In genomic region chr7:89623018-89623672, GRCh38 we compare ENCODE assay signal across 8 cellular contexts.
DNase-seq lines count a peak whose midpoint lies in the region; ATAC-seq and TF ChIP-seq lines count a peak whose summit lies in the region.

No MANE protein-coding gene starts in this region.

- no peaks in the 10 kb centered on the region for H3K79me1 ChIP-seq in H9 (ENCODE audit: insufficient read depth, low read depth, low read length, poor library complexity, severe bottlenecking)

- H3K4me1 Mint-ChIP-seq in H9 (peaks cover 0 to 4% of the 10 kb centered on the region in 2 experiments; a peak in 1 of 4 replicates), neural crest cell (no peaks in the 10 kb centered on the region)

- no peak overlapping the region for H3K4me3 ChIP-seq in esophagus squamous epithelium

- no peaks in the 10 kb centered on the region for H3K36me3 ChIP-seq in esophagus squamous epithelium

- no peak overlapping the region for H3T11ph ChIP-seq in H9 (ENCODE audit: low read length)

- H3K4ac ChIP-seq in H9 (ENCODE audit: low read depth, low read length): no peak overlapping the region

- H3K9me3 ChIP-seq in H9 (ENCODE audit: control insufficient read depth, low read depth, low read length) (no peaks in the 10 kb centered on the region), esophagus squamous epithelium (peaks cover 0 to 6% (median 0%) of the 10 kb centered on the region in 3 donors)

- no peaks in the 10 kb centered on the region for H3K79me2 ChIP-seq in H9 (ENCODE audit: insufficient read depth, low read length)

- H4K8ac ChIP-seq in H9 (replicated peaks; ENCODE audit: insufficient read length, low read depth, low read length): no peak overlapping the region

- H3K4me3 Mint-ChIP-seq in H9 (no peak overlapping the region; a peak in 1 of 5 replicates), neural crest cell (no peak overlapping the region)

- H2BK15ac ChIP-seq in H9 (ENCODE audit: low read depth, low read length): no peak overlapping the region

- no peak overlapping the region for H2BK20ac ChIP-seq in H9 (ENCODE audit: low read depth, low read length, poor library complexity, severe bottlenecking)

- no peak for DNase-seq in Right ventricle myocardium superior
- DNase-seq in left ventricle myocardium superior: no peak
- DNase-seq in H9: peak; percentile 36
- peak; percentile 1 for DNase-seq in KG1 (lab: John Stamatoyannopoulos, UW)
- peak; percentile 46 for DNase-seq in RPMI8226
- DNase-seq in esophagus squamous epithelium (lab: John Stamatoyannopoulos, UW): no peak
- no peak for DNase-seq in neural crest cell (ENCODE audit: low read depth, low spot score)
- DNase-seq in effector CD8-positive, alpha-beta T cell (lab: John Stamatoyannopoulos, UW): no peak

- H3K14ac ChIP-seq in H9 (ENCODE audit: insufficient read depth, low read length): no peak overlapping the region

- no peak overlapping the region for H3K4me2 ChIP-seq in H9 (ENCODE audit: insufficient read depth, insufficient read length, low read length)

- H4K5ac ChIP-seq in H9 (ENCODE audit: insufficient read length, low read depth, low read length): no peak overlapping the region

- H3K9ac ChIP-seq in H9 (ENCODE audit: extremely low read depth, insufficient read length, low read length): no peak overlapping the region

- H2AFZ ChIP-seq in H9 (ENCODE audit: low read length): no peak overlapping the region

- H3K4me1 ChIP-seq in H9 (ENCODE audit: insufficient read depth, low read length): no peaks in the 10 kb centered on the region
- H3K4me1 ChIP-seq in esophagus squamous epithelium: no peaks in the 10 kb centered on the region

- H2BK120ac ChIP-seq in H9 (ENCODE audit: low read depth, low read length, poor library complexity, severe bottlenecking): no peak overlapping the region

- ATAC-seq in Right ventricle myocardium superior (ENCODE audit: poor library complexity): peak; percentile 67
- ATAC-seq in left ventricle myocardium superior: no peak

- H2BK12ac ChIP-seq in H9 (ENCODE audit: insufficient read length, low read depth, low read length): no peak overlapping the region

- no peak overlapping the region for H3K23ac ChIP-seq in H9 (ENCODE audit: insufficient read length, low read depth, low read length)

- intact Hi-C loops in Right ventricle myocardium superior (cut with DNase I): no loop called here
- intact Hi-C loops in left ventricle myocardium superior (cut with micrococcal nuclease): no loop called here
- intact Hi-C loops in esophagus squamous epithelium (cut with DNase I): no loop called here

- no peaks in the 10 kb centered on the region for H4K20me1 ChIP-seq in H9 (ENCODE audit: control insufficient read depth, insufficient read depth, insufficient read length)

- no peaks in the 10 kb centered on the region for H3K27me3 Mint-ChIP-seq in H9 (ENCODE audit: low read depth)
- H3K27me3 Mint-ChIP-seq in neural crest cell (ENCODE audit: low read depth): peaks cover 5% of the 10 kb centered on the region

- no peak overlapping the region for H4K91ac ChIP-seq in H9 (ENCODE audit: insufficient read length, low read depth, low read length)

- H3K27ac ChIP-seq in H9 (ENCODE audit: insufficient read length, low read depth, low read length): no peak overlapping the region
- H3K27ac ChIP-seq in esophagus squamous epithelium: no peak overlapping the region

- H3K56ac ChIP-seq in H9 (ENCODE audit: insufficient read length, low read depth, low read length): no peak overlapping the region

- H2AK5ac ChIP-seq in H9 (ENCODE audit: insufficient read length, low read length): no peak overlapping the region

- peak; percentile 80 for TF ChIP-seq CTCF in H9 (conservative IDR thresholded peaks at IDR 0.05)
- peak in 4 of 6 experiments; percentile 16 to 38 (median 25) for TF ChIP-seq CTCF in esophagus squamous epithelium (IDR thresholded peaks at IDR 0.05)
- peak; percentile 85 for TF ChIP-seq CTCF in neural crest cell (conservative IDR thresholded peaks at IDR 0.05)

- H3K9me3 Mint-ChIP-seq in H9: peaks cover 5 to 6% of the 10 kb centered on the region in 2 experiments; a peak in 4 of 5 replicates
- peaks cover 2% of the 10 kb centered on the region for H3K9me3 Mint-ChIP-seq in neural crest cell

- no peaks in the 10 kb centered on the region for H3K23me2 ChIP-seq in H9 (ENCODE audit: insufficient read length, low read depth, low read length, poor library complexity, severe bottlenecking)

- H3K36me3 Mint-ChIP-seq in H9 (ENCODE audit: insufficient read depth in 1 of 3, low read depth in 3 of 3) (0 out of 7 replicates have a peak, but pooled peaks cover 0 to 6% (median 0%) of the 10 kb centered on the region in 3 experiments), neural crest cell (ENCODE audit: low read depth) (no peaks in the 10 kb centered on the region)

- WGBS in H9 (ENCODE audit: extremely low coverage, insufficient read length, low lambda C conversion rate): no CpG with 5 or more reads among the region's 1 CpG
- 14% methylated on average over 1 of the region's 1 CpG for WGBS in esophagus squamous epithelium, 2 donors

- H3K18ac ChIP-seq in H9 (ENCODE audit: insufficient read length, low read depth, low read length): no peak overlapping the region

- TF ChIP-seq POLR2A in esophagus squamous epithelium (IDR thresholded peaks at IDR 0.05): no peak

- H3K27me3 ChIP-seq in H9 (ENCODE audit: insufficient read depth, low read length): no peaks in the 10 kb centered on the region
- H3K27me3 ChIP-seq in esophagus squamous epithelium: no peaks in the 10 kb centered on the region

- H2BK5ac ChIP-seq in H9 (ENCODE audit: insufficient read length, low read length): no peak overlapping the region

- no peak overlapping the region for H3K27ac Mint-ChIP-seq in H9
- H3K27ac Mint-ChIP-seq in neural crest cell (ENCODE audit: unreplicated experiment): no peak overlapping the region

Comparison
In these comparisons a context has a peak if more than half of its experiments do, and no peak if none do; other contexts are left out.
1. DNase-seq: peak in H9 (single experiment), KG1 (single experiment) and RPMI8226 (single experiment); none in Right ventricle myocardium superior (single experiment), left ventricle myocardium superior (single experiment), esophagus squamous epithelium (single experiment), neural crest cell (single experiment) and effector CD8-positive, alpha-beta T cell (single experiment).
2. CTCF ChIP-seq: peak in every context shown above with its lines; median percentile 85 in neural crest cell; 80 in H9; 25 in esophagus squamous epithelium.